ENCODE assay signal across 15 cellular contexts in the genomic region with DNA sequence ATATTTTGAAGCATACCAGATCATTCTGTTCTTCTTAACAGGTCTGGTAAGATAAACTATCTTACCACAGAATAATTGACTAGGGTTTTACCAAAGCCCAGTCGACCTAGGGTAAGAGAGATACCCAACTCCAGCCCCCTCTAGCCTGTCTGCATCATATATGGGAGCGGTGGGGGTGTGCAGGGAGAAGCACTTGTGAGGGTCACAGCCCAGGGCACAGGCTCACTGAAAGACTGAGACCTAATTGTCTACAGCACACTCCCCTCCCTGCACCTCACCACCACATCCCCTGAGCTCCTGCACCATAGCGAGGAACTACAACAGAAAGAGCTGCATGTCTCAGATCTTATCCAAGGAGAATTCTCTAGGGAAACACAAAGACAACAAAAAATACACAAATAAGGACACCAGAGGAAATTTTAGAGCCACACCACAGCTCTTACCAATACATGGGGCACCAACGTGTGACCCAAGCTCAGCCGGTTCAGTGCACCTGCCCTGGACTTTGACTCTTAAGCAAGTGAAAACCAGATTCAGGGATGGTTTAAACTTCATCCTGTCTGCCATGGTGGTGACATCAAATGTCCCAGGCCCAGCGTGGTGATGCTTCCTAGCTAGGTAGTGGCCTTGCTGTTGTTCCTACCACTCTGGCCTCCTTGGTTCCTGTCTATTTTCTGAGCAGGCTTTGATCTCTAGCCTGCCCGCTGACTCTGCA.
"Had no signal": no experiment of that assay in that cellular context is flagged by ENCODE, and none has a peak within 500 bp of the region (broad histone marks: within the 10 kb centered on the region; RNA-seq: fewer than 3 reads in every experiment).

No MANE protein-coding gene starts in this region.

- H3K4me3 Mint-ChIP-seq: naive B cell, nephron progenitor cell, type B pancreatic cell had no signal

- H3K36me3 Mint-ChIP-seq: naive B cell, type B pancreatic cell had no signal

- ATAC-seq: stimulated activated naive CD8-positive, alpha-beta T cell treated with anti-CD3 and anti-CD28 coated beads, Interleukin-15, Interleukin-2, amounts not matched to agents 100 U/mL and 50 U/mL, for 24 hours had no signal

- DNase-seq: cerebellar nuclear complex; dermis blood vessel endothelial cell; effector CD4-positive, alpha-beta T cell; heart left ventricle; hypothalamus; left ventricle myocardium inferior; mesenchymal stem cell; naive B cell; nephron progenitor cell; sigmoid colon; stimulated activated CD4-positive, alpha-beta T cell treated with anti-CD3 and anti-CD28 coated beads, Interleukin-2, amount 100 ng/mL, for 24 hours; stimulated activated naive CD8-positive, alpha-beta T cell treated with anti-CD3 and anti-CD28 coated beads, Interleukin-15, Interleukin-2, amounts not matched to agents 100 U/mL and 50 U/mL, for 24 hours; thyroid gland; uterus had no signal

- H3K4me1 Mint-ChIP-seq: naive B cell, nephron progenitor cell had no signal

- H3K27ac Mint-ChIP-seq: naive B cell, nephron progenitor cell, type B pancreatic cell had no signal

- H3K9me3 Mint-ChIP-seq: naive B cell, nephron progenitor cell, type B pancreatic cell had no signal
